ENCODE assay signal across 19 cellular contexts in the genomic region with DNA sequence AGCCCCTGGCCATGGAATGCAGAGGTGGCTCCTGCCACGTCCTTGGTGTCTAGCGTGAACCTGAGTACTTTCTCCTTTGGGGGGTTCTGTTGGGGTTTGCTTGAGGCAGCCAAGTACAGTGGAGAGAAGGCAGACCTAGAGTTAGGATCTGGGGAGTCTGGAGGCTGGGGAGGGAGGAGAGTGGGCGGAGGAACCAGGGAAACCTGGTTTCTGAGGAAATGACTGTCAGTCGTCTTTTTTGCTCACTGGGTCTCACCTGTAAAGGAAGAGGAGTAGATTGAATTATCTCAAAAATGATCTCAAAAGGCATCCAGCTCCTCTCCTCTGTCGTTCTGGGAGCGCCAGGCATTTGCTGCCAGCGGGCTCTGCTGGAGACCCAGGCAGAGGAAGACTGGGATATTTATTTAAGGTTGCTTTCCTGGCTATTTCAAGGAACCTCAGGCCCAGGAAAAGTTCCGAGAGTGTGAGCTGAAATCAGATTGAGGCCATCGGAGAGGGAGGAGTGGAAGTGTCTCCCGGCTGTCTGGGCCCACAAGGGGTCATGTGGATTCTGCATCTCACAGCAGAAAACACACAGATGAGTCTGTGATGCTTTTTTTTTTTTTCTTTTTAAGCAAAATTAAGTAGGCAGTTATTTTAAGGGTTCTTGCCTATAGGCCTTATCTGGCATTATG. TPM values are rescaled to one million over a fixed set of nuclear protein-coding genes. Genes with fewer than 3 reads are reported as not detected.
DNase-seq lines count a peak whose midpoint lies in the region; ATAC-seq, FAIRE-seq and TF ChIP-seq lines count a peak whose summit lies in the region.
"Had no signal": no experiment of that assay in that cellular context is flagged by ENCODE, and none has a peak within 500 bp of the region (broad histone marks: within the 10 kb centered on the region; RNA-seq: fewer than 3 reads in every experiment).

No MANE protein-coding gene starts in this region.

- no peaks in the 10 kb centered on the region for H3K36me3 ChIP-seq in astrocyte (ENCODE audit: insufficient read depth, low read length)
- no peaks in the 10 kb centered on the region for H3K36me3 ChIP-seq in mesendoderm (ENCODE audit: control insufficient read depth, insufficient read depth, low read length)
- H3K36me3 ChIP-seq: SJSA1 had no signal

- H2AFZ ChIP-seq in H9 (ENCODE audit: low read length) (no peak overlapping the region), astrocyte (ENCODE audit: low read depth, low read length) (no peak overlapping the region)

- H3K14ac ChIP-seq in H9 (ENCODE audit: insufficient read depth, low read length): no peak overlapping the region

- DNase-seq in H9: no peak
- no peak for DNase-seq in astrocyte (ENCODE audit: low read depth)
- DNase-seq in mesendoderm: no peak
- DNase-seq in substantia nigra (lab: John Stamatoyannopoulos, UW): peak in 6 of 49 donors; percentile 8 to 28 (median 12)
- DNase-seq in frontal cortex (ENCODE audit: low spot score in 2 of 2): no peak
- no peak for DNase-seq in HT-29 (ENCODE audit: low spot score)
- DNase-seq: AML-193, DMS79 treated with DMSO at 0.1 percent for 48 hours, HCEC 1CT, NCI-H1105, NCI-H1694, NCI-H2081 treated with DMSO at 0.1 percent for 48 hours, NCI-H446 treated with DMSO at 0.1 percent for 48 hours, NCI-H69, Peyer's patch had no signal

- H3K23me2 ChIP-seq in H9 (ENCODE audit: insufficient read length, low read depth, low read length, poor library complexity, severe bottlenecking): no peaks in the 10 kb centered on the region

- H3K27me3 ChIP-seq in H9 (ENCODE audit: insufficient read depth, low read length) (no peaks in the 10 kb centered on the region; the same call in 1 of the 2 replicates), astrocyte (ENCODE audit: insufficient read depth, low read length) (no peaks in the 10 kb centered on the region), mesendoderm (ENCODE audit: insufficient read depth, low read length, poor library complexity) (no peaks in the 10 kb centered on the region)
- H3K27me3 ChIP-seq: Peyer's patch, SJSA1 had no signal

- H3K56ac ChIP-seq in H9 (ENCODE audit: insufficient read length, low read depth, low read length) (no peak overlapping the region), mesendoderm (ENCODE audit: low read length) (no peak overlapping the region)

- H2BK20ac ChIP-seq in H9 (ENCODE audit: low read depth, low read length, poor library complexity, severe bottlenecking): no peak overlapping the region

- no peaks in the 10 kb centered on the region for H3K9me3 Mint-ChIP-seq in H9
- H3K9me3 Mint-ChIP-seq in astrocyte (ENCODE audit: unreplicated experiment): no peaks in the 10 kb centered on the region
- H3K9me3 Mint-ChIP-seq: CD14-positive monocyte had no signal

- H3K79me2 ChIP-seq in H9 (ENCODE audit: insufficient read depth, low read length) (no peaks in the 10 kb centered on the region), astrocyte (ENCODE audit: insufficient read depth, low read length) (no peaks in the 10 kb centered on the region), mesendoderm (ENCODE audit: control insufficient read depth, insufficient read depth, low read length) (no peaks in the 10 kb centered on the region)

- H3K79me1 ChIP-seq in H9 (ENCODE audit: insufficient read depth, low read depth, low read length, poor library complexity, severe bottlenecking): no peaks in the 10 kb centered on the region
- H3K79me1 ChIP-seq in mesendoderm (ENCODE audit: low read length): no peaks in the 10 kb centered on the region

- H3K27ac Mint-ChIP-seq in H9 (peak overlapping the region in 2 of 3 experiments; percentile 15 to 32; a peak in 4 of 7 replicates), astrocyte (ENCODE audit: unreplicated experiment) (peak overlapping the region; percentile 64)

- H3T11ph ChIP-seq in H9 (ENCODE audit: low read length): no peak overlapping the region

- H4K8ac ChIP-seq in H9 (replicated peaks; ENCODE audit: insufficient read length, low read depth, low read length) (no peak overlapping the region), mesendoderm (ENCODE audit: low read depth, low read length) (no peak overlapping the region)

- no peaks in the 10 kb centered on the region for H3K9me3 ChIP-seq in H9 (ENCODE audit: control insufficient read depth, low read depth, low read length)
- H3K9me3 ChIP-seq in astrocyte (ENCODE audit: insufficient read depth, low read depth, low read length): no peaks in the 10 kb centered on the region
- H3K9me3 ChIP-seq: Peyer's patch, SJSA1 had no signal

- H2BK5ac ChIP-seq in H9 (ENCODE audit: insufficient read length, low read length) (no peak overlapping the region), mesendoderm (ENCODE audit: low read length) (no peak overlapping the region)

- no peak overlapping the region for H3K4me3 ChIP-seq in astrocyte (ENCODE audit: insufficient read depth, low read depth, low read length)
- H3K4me3 ChIP-seq in mesendoderm (ENCODE audit: low read length): no peak overlapping the region
- H3K4me3 ChIP-seq: K562, Peyer's patch, SJSA1 had no signal

- H4K20me1 ChIP-seq in H9 (ENCODE audit: control insufficient read depth, insufficient read depth, insufficient read length) (no peaks in the 10 kb centered on the region), astrocyte (ENCODE audit: insufficient read depth, low read length) (peaks cover 7% of the 10 kb centered on the region)

- H3K23ac ChIP-seq in H9 (ENCODE audit: insufficient read length, low read depth, low read length) (no peak overlapping the region), mesendoderm (ENCODE audit: low read length) (peak overlapping the region; percentile 35)

- H4K5ac ChIP-seq in H9 (ENCODE audit: insufficient read length, low read depth, low read length) (no peak overlapping the region), mesendoderm (ENCODE audit: low read length) (no peak overlapping the region)

- no peak overlapping the region for H3K4me2 ChIP-seq in H9 (ENCODE audit: insufficient read depth, insufficient read length, low read length)
- no peak overlapping the region for H3K4me2 ChIP-seq in astrocyte (ENCODE audit: low read length)
- H3K4me2 ChIP-seq in mesendoderm (ENCODE audit: low read length): no peak overlapping the region

- no peak for ATAC-seq in GM21367 (IDR thresholded peaks at IDR 0.05; ENCODE audit: unreplicated experiment)
- ATAC-seq: K562 had no signal

- H3K4me1 ChIP-seq in H9 (ENCODE audit: insufficient read depth, low read length) (no peaks in the 10 kb centered on the region; the same call in 1 of the 2 replicates), astrocyte (ENCODE audit: insufficient read depth, low read length) (peaks cover 9% of the 10 kb centered on the region), mesendoderm (ENCODE audit: control insufficient read depth, low read depth, low read length) (peaks cover 2% of the 10 kb centered on the region)
- H3K4me1 ChIP-seq: Peyer's patch had no signal

- H3K27me3 Mint-ChIP-seq in H9 (ENCODE audit: low read depth) (no peaks in the 10 kb centered on the region), astrocyte (ENCODE audit: low read depth, unreplicated experiment) (peaks cover 3% of the 10 kb centered on the region)

- H3K4me3 Mint-ChIP-seq in H9 (no peak overlapping the region), astrocyte (ENCODE audit: unreplicated experiment) (no peak overlapping the region)
- H3K4me3 Mint-ChIP-seq: CD14-positive monocyte had no signal

- H4K91ac ChIP-seq in H9 (ENCODE audit: insufficient read length, low read depth, low read length): no peak overlapping the region

- H3K18ac ChIP-seq in H9 (ENCODE audit: insufficient read length, low read depth, low read length): no peak overlapping the region
- no peak overlapping the region for H3K18ac ChIP-seq in mesendoderm (ENCODE audit: low read length)

- no peak overlapping the region for H2BK15ac ChIP-seq in H9 (ENCODE audit: low read depth, low read length)
- H2BK15ac ChIP-seq in mesendoderm (replicated peaks; ENCODE audit: low read depth): no peak overlapping the region

- no peak overlapping the region for H3K9ac ChIP-seq in H9 (ENCODE audit: extremely low read depth, insufficient read length, low read length)
- H3K9ac ChIP-seq in astrocyte (ENCODE audit: low read length): no peak overlapping the region
- H3K9ac ChIP-seq in mesendoderm (ENCODE audit: low read length): no peak overlapping the region

- H2AK5ac ChIP-seq in H9 (ENCODE audit: insufficient read length, low read length): no peak overlapping the region
- no peak overlapping the region for H2AK5ac ChIP-seq in mesendoderm (ENCODE audit: low read length)

- H3K4me1 Mint-ChIP-seq in H9: peaks cover 28 to 31% of the 10 kb centered on the region in 2 experiments
- H3K4me1 Mint-ChIP-seq in astrocyte (ENCODE audit: low read depth, unreplicated experiment): peaks cover 24% of the 10 kb centered on the region

- H3K27ac ChIP-seq in H9 (ENCODE audit: insufficient read length, low read depth, low read length) (no peak overlapping the region), astrocyte (ENCODE audit: low read depth, low read length) (no peak overlapping the region), mesendoderm (ENCODE audit: low read depth, low read length) (no peak overlapping the region), substantia nigra (ENCODE audit: low read depth, low read length, poor library complexity, severe bottlenecking) (peak overlapping the region; percentile 50)
- H3K27ac ChIP-seq: Peyer's patch, SJSA1 had no signal

- H3K4ac ChIP-seq in H9 (ENCODE audit: low read depth, low read length) (no peak overlapping the region), mesendoderm (ENCODE audit: low read depth, low read length) (no peak overlapping the region)

- no peak overlapping the region for H2BK12ac ChIP-seq in H9 (ENCODE audit: insufficient read length, low read depth, low read length)

- no peak for FAIRE-seq in astrocyte (lab: Jason Lieb, UNC)
- no peak for FAIRE-seq in frontal cortex (lab: Jason Lieb, UNC)
- FAIRE-seq: K562 had no signal

- WGBS in H9 (ENCODE audit: extremely low coverage, insufficient read length, low lambda C conversion rate): no CpG with 5 or more reads among the region's 10 CpGs
- WGBS in mesendoderm (ENCODE audit: extremely low coverage, insufficient coverage, low lambda C conversion rate): no CpG with 5 or more reads among the region's 10 CpGs

- H2BK120ac ChIP-seq in H9 (ENCODE audit: low read depth, low read length, poor library complexity, severe bottlenecking): no peak overlapping the region
- H2BK120ac ChIP-seq in mesendoderm (ENCODE audit: low read depth, low read length): no peak overlapping the region

- no peak for TF ChIP-seq CTCF in H9 (conservative IDR thresholded peaks at IDR 0.05)
- TF ChIP-seq CTCF in astrocyte (IDR thresholded peaks at IDR 0.05; ENCODE audit: insufficient read depth, low read depth, low read length): no peak

- H3K36me3 Mint-ChIP-seq in H9 (ENCODE audit: insufficient read depth in 1 of 3, low read depth in 3 of 3) (no peaks in the 10 kb centered on the region; a peak in 2 of 7 replicates), astrocyte (ENCODE audit: low read depth, unreplicated experiment) (peaks cover 4% of the 10 kb centered on the region)
- H3K36me3 Mint-ChIP-seq: CD14-positive monocyte had no signal

RNA-seq across cellular contexts. Expression of gene EPB41L1, which starts 16.1 kb away (rescaled TPM):
- total RNA-seq in H9 (2021) (29.9 and 31.1 TPM in 2 replicates), astrocyte (35.0 and 39.4 TPM in 2 replicates), frontal cortex (58.7 TPM)
- 18.5 TPM for polyA plus RNA-seq in mesendoderm (2013, experiment 1 of 2)
- 19.8 TPM for polyA plus RNA-seq in mesendoderm (2013, experiment 2 of 2)
- 74.9 and 76.8 TPM in 2 replicates for total RNA-seq in HT-29 (2014; rRNA removed; shearing (Covaris generic))
- polyA plus RNA-seq: CD14-positive monocyte had no signal
